Comparison of ENCODE assay signal across 8 cellular contexts in the genomic region with DNA sequence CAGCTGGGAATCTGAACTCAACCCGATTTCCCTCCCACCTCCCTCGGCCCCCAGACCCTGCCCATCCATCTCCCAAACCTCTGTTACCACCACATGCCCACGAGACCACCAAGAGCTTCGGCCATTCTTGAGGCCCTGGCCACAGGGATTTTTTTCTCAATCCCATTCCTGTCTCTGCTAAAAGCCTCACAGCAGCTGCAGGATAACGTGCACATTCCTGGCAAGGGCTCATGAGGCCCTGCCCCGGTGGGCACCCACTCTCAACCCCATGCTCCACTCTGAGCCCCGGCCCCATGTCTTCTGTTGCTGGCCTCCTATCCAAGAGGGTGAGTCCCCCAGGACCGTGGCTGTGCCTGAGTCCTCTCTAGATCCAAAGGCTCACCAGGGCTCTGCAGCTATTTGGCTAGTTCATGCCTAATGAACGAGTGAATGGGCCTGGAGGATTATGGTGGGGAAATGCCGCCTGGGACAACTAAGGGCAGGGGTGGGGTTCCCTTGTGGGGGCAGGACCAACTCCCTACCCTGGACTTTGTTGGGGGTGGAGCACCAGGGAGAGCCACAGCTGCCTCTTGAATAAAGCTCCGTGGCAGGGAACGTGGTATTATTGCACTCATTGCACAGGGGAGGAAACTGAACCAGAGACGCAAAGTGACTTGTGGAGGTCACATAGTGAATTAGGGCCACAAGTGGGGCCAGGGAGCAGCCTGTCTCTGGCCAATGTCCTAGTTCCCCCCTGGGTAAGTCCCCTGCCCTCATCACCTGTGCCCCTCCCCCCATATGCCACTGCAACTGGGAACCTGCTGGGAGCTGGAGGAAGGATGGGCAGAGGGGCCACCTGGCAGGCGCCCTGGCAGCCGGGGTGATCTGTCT.
DNase-seq lines count a peak whose midpoint lies in the region; ATAC-seq, FAIRE-seq and TF ChIP-seq lines count a peak whose summit lies in the region.

No MANE protein-coding gene starts in this region.

- H3K4me1 Mint-ChIP-seq in astrocyte (ENCODE audit: low read depth, unreplicated experiment) (peaks cover 12% of the 10 kb centered on the region), naive B cell (peaks cover 17 to 36% (median 31%) of the 10 kb centered on the region in 3 donors)
- H3K4me1 Mint-ChIP-seq in activated naive CD4-positive, alpha-beta T cell treated with anti-CD3 and anti-CD28 coated beads for 36 hours (ENCODE audit: low read depth), result peaks cover 21% of the 10 kb centered on the region

- H4K20me1 ChIP-seq in DOHH2 (ENCODE audit: control insufficient read depth, insufficient read depth, low read depth, low read length) (no peaks in the 10 kb centered on the region), astrocyte (ENCODE audit: insufficient read depth, low read length) (peaks cover 14% of the 10 kb centered on the region)

- TF ChIP-seq CTCF in A549 (IDR thresholded peaks at IDR 0.05) (no peak), DOHH2 (IDR thresholded peaks at IDR 0.05; ENCODE audit: low read depth, low read length, poor library complexity, severe bottlenecking) (no peak), astrocyte (IDR thresholded peaks at IDR 0.05; ENCODE audit: insufficient read depth, low read depth, low read length) (no peak)

- H3K27me3 Mint-ChIP-seq in astrocyte (ENCODE audit: low read depth, unreplicated experiment) (peaks cover 12% of the 10 kb centered on the region), naive B cell (peaks cover 0 to 17% (median 8%) of the 10 kb centered on the region in 3 donors)
- H3K27me3 Mint-ChIP-seq in activated naive CD4-positive, alpha-beta T cell treated with anti-CD3 and anti-CD28 coated beads for 36 hours (ENCODE audit: low read depth), result peaks cover 9% of the 10 kb centered on the region

- FAIRE-seq in A549 (lab: Jason Lieb, UNC) (no peak), astrocyte (lab: Jason Lieb, UNC) (no peak)

- TF ChIP-seq POLR2A in A549 (IDR thresholded peaks at IDR 0.05; ENCODE audit: low read length), result no peak
- TF ChIP-seq POLR2A in erythroblast (IDR thresholded peaks at IDR 0.05; ENCODE audit: low read length), result no peak

- no peaks in the 10 kb centered on the region for H3K9me3 Mint-ChIP-seq in astrocyte (ENCODE audit: unreplicated experiment)
- H3K9me3 Mint-ChIP-seq in naive B cell, result no peaks in the 10 kb centered on the region
- H3K9me3 Mint-ChIP-seq in activated naive CD4-positive, alpha-beta T cell treated with anti-CD3 and anti-CD28 coated beads for 36 hours, result no peaks in the 10 kb centered on the region

- H3K27ac Mint-ChIP-seq in astrocyte (ENCODE audit: unreplicated experiment) (peak overlapping the region; percentile 77), naive B cell (peak overlapping the region in 1 of 6 donors; percentile 68)
- no peak overlapping the region for H3K27ac Mint-ChIP-seq in activated naive CD4-positive, alpha-beta T cell treated with anti-CD3 and anti-CD28 coated beads for 36 hours

- no peak overlapping the region for H2AFZ ChIP-seq in astrocyte (ENCODE audit: low read depth, low read length)

- DNase-seq in A549 (ENCODE audit: low read depth in 1 of 2, low spot score in 1 of 2) (no peak), astrocyte (ENCODE audit: low read depth) (no peak), naive B cell (no peak), erythroblast (lab: John Stamatoyannopoulos, UW) (no peak), germinal center (ENCODE audit: low spot score) (no peak)
- DNase-seq in activated naive CD4-positive, alpha-beta T cell treated with anti-CD3 and anti-CD28 coated beads for 36 hours, result no peak

- ATAC-seq in A549 (no peak), naive B cell (ENCODE audit: low read depth in 2 of 2) (no peak), HG03460 (IDR thresholded peaks at IDR 0.05; ENCODE audit: unreplicated experiment) (no peak)

- H3K9ac ChIP-seq in astrocyte (ENCODE audit: low read length), result no peak overlapping the region

- H3K9me2 ChIP-seq in DOHH2 (replicated peaks; ENCODE audit: control insufficient read depth, low read length), result no peaks in the 10 kb centered on the region

- no peaks in the 10 kb centered on the region for H3K9me3 ChIP-seq in A549
- H3K9me3 ChIP-seq in DOHH2 (ENCODE audit: control insufficient read depth, insufficient read depth, low read length), result no peaks in the 10 kb centered on the region
- no peaks in the 10 kb centered on the region for H3K9me3 ChIP-seq in astrocyte (ENCODE audit: insufficient read depth, low read depth, low read length)

- H3K36me3 Mint-ChIP-seq in astrocyte (ENCODE audit: low read depth, unreplicated experiment) (peaks cover 2% of the 10 kb centered on the region), naive B cell (no peaks in the 10 kb centered on the region)
- no peaks in the 10 kb centered on the region for H3K36me3 Mint-ChIP-seq in activated naive CD4-positive, alpha-beta T cell treated with anti-CD3 and anti-CD28 coated beads for 36 hours (ENCODE audit: low read depth)

- no peak for TF ChIP-seq EP300 in A549 (IDR thresholded peaks at IDR 0.05)

- H3F3A ChIP-seq in DOHH2 (ENCODE audit: control insufficient read depth, insufficient read depth), result peaks cover 11% of the 10 kb centered on the region

- TF ChIP-seq RAD21 in A549 (conservative IDR thresholded peaks at IDR 0.05 in 1 of 2, IDR thresholded peaks at IDR 0.05 in 1 of 2), result no peak

- H3K4me1 ChIP-seq in A549, result peaks cover 24% of the 10 kb centered on the region
- H3K4me1 ChIP-seq in DOHH2 (ENCODE audit: control insufficient read depth, low read length), result peaks cover 55% of the 10 kb centered on the region
- peaks cover 30% of the 10 kb centered on the region for H3K4me1 ChIP-seq in astrocyte (ENCODE audit: insufficient read depth, low read length)

- POLR2A ChIA-PET in A549 (lab: Yijun Ruan, JAX), result interaction anchor here (1.3 kb wide), 1 partner anchor 144 kb away, joined by 3 read pairs; a partner anchor contains a TSS

- H3K79me2 ChIP-seq in DOHH2 (ENCODE audit: control insufficient read depth, low read length) (no peaks in the 10 kb centered on the region), astrocyte (ENCODE audit: insufficient read depth, low read length) (no peaks in the 10 kb centered on the region)

- CTCF ChIA-PET in A549 (lab: Yijun Ruan, JAX), result interaction anchor here (0.6 to 6.2 kb wide), 17 partner anchors 8 to 422 kb away, joined by 3 to 49 read pairs (median 5); no protein-coding TSS in a partner anchor
- CTCF ChIA-PET in activated naive CD4-positive, alpha-beta T cell treated with anti-CD3 and anti-CD28 coated beads for 36 hours (lab: Charles Lee), result interaction anchor here (0.6 to 1.3 kb wide), 3 partner anchors 18 to 162 kb away, joined by 4 to 6 read pairs (median 5); no protein-coding TSS in a partner anchor

- H3K27me3 ChIP-seq in DOHH2 (ENCODE audit: control insufficient read depth, low read length) (peaks cover 12% of the 10 kb centered on the region), astrocyte (ENCODE audit: insufficient read depth, low read length) (peaks cover 26% of the 10 kb centered on the region)

- H3K4me2 ChIP-seq in A549 (peak overlapping the region; percentile 84; the same call in 2 of the 3 replicates), DOHH2 (ENCODE audit: low read length) (peak overlapping the region; percentile 73; the same call in 1 of the 2 replicates), astrocyte (ENCODE audit: low read length) (no peak overlapping the region)

- WGBS in A549 (ENCODE audit: missing lambda C conversion rate), result 76% methylated on average over 12 of the region's 15 CpGs

- H3K27ac ChIP-seq in A549 (peak overlapping the region in 1 of 2 experiments; percentile 80; a peak in 2 of 6 replicates), DOHH2 (ENCODE audit: low read depth, low read length) (no peak overlapping the region), astrocyte (ENCODE audit: low read depth, low read length) (no peak overlapping the region)

- H3K36me3 ChIP-seq in DOHH2 (ENCODE audit: control insufficient read depth, low read length) (no peaks in the 10 kb centered on the region), astrocyte (ENCODE audit: insufficient read depth, low read length) (no peaks in the 10 kb centered on the region)

- H3K4me3 ChIP-seq in A549, result no peak overlapping the region
- H3K4me3 ChIP-seq in DOHH2 (ENCODE audit: low read length), result no peak overlapping the region
- H3K4me3 ChIP-seq in astrocyte (ENCODE audit: insufficient read depth, low read depth, low read length), result no peak overlapping the region

- H3K4me3 Mint-ChIP-seq in astrocyte (ENCODE audit: unreplicated experiment), result no peak overlapping the region
- H3K4me3 Mint-ChIP-seq in naive B cell, result peak overlapping the region in 6 of 8 donors; percentile 3 to 96 (median 42)
- H3K4me3 Mint-ChIP-seq in activated naive CD4-positive, alpha-beta T cell treated with anti-CD3 and anti-CD28 coated beads for 36 hours, result no peak overlapping the region

- intact Hi-C loops in activated naive CD4-positive, alpha-beta T cell treated with anti-CD3 and anti-CD28 coated beads for 36 hours (cut with micrococcal nuclease), result loop anchor here (2.0 to 5.0 kb wide), 4 partner anchors 61 to 421 kb away; a partner anchor contains a TSS

TF ChIP-seq in A549, 52 proteins besides CTCF, POLR2A, EP300 and RAD21:
- TF ChIP-seq TP53 (CRISPR knock-in tag; IDR thresholded peaks at IDR 0.05) (no peak), TFCP2L1 (CRISPR knock-in tag; IDR thresholded peaks at IDR 0.05) (no peak), MYC (IDR thresholded peaks at IDR 0.05; ENCODE audit: borderline replicate concordance, low read length) (no peak), CEBPB (IDR thresholded peaks at IDR 0.05) (no peak), JUN (IDR thresholded peaks at IDR 0.05) (no peak)
- TF ChIP-seq, protein P1, sequence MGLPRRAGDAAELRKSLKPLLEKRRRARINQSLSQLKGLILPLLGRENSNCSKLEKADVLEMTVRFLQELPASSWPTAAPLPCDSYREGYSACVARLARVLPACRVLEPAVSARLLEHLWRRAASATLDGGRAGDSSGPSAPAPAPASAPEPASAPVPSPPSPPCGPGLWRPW (IDR thresholded peaks at IDR 0.05), result no peak
TF ChIP-seq in A549: peak in this region for 0.

Comparison
In these comparisons a context has a peak if more than half of its experiments do, and no peak if none do; other contexts are left out.
1. H3K4me3 Mint-ChIP-seq: peak in naive B cell (6 of 8); none in astrocyte (single experiment) and activated naive CD4-positive, alpha-beta T cell treated with anti-CD3 and anti-CD28 coated beads for 36 hours (single experiment).